Comparison of ENCODE assay signal across 22 cellular contexts in genomic region chr15:29063646-29064045, GRCh38.
"Had no signal": no experiment of that assay in that cellular context is flagged by ENCODE, and none has a peak within 500 bp of the region (broad histone marks: within the 10 kb centered on the region; RNA-seq: fewer than 3 reads in every experiment).

No MANE protein-coding gene starts in this region.

- H3K9me3 ChIP-seq: left lung, pancreas, prostate gland, spleen, uterus had no signal

- H3K27me3 ChIP-seq: left lung, pancreas, spleen, tibial nerve, uterus had no signal

- H3K4me3 ChIP-seq: left lung, lung, pancreas, prostate gland, skin epidermis, spleen, tibial nerve, uterus had no signal

- FAIRE-seq: kidney, pancreas had no signal

- H3K27me3 Mint-ChIP-seq: naive thymus-derived CD8-positive, alpha-beta T cell; stimulated activated naive CD8-positive, alpha-beta T cell treated with anti-CD3 and anti-CD28 coated beads, Interleukin-15, Interleukin-2, amounts not matched to agents 100 ng/mL and 50 ng/mL, for 24 hours; type B pancreatic cell had no signal

- DNase-seq: hippocampal formation; kidney; left colon; left lung; naive thymus-derived CD8-positive, alpha-beta T cell; nucleus accumbens; posterior cingulate gyrus; retina; right cardiac atrium; spleen; stimulated activated CD4-positive, alpha-beta T cell treated with anti-CD3 and anti-CD28 coated beads, Interleukin-4, amount 100 ng/mL, for 24 hours; stimulated activated naive CD4-positive, alpha-beta T cell; uterus had no signal

- H3K4me1 ChIP-seq: left lung, prostate gland, tibial nerve, uterus had no signal

- H3K36me3 Mint-ChIP-seq: stimulated activated effector memory CD8-positive, alpha-beta T cell treated with anti-CD3 and anti-CD28 coated beads, Interleukin-12 subunit alpha, Interleukin-12 subunit beta, amount 100 ng/mL, for 72 hours had no signal

- H3K9me3 Mint-ChIP-seq: naive thymus-derived CD8-positive, alpha-beta T cell; stimulated activated effector memory CD8-positive, alpha-beta T cell treated with anti-CD3 and anti-CD28 coated beads, Interleukin-12 subunit alpha, Interleukin-12 subunit beta, amount 100 ng/mL, for 72 hours; stimulated activated naive CD8-positive, alpha-beta T cell treated with anti-CD3 and anti-CD28 coated beads, Interleukin-15, Interleukin-2, amounts not matched to agents 100 ng/mL and 50 ng/mL, for 24 hours had no signal

- H3K27ac Mint-ChIP-seq: stimulated activated effector memory CD8-positive, alpha-beta T cell treated with anti-CD3 and anti-CD28 coated beads, Interleukin-12 subunit alpha, Interleukin-12 subunit beta, amount 100 ng/mL, for 72 hours; stimulated activated naive CD8-positive, alpha-beta T cell treated with anti-CD3 and anti-CD28 coated beads, Interleukin-15, Interleukin-2, amounts not matched to agents 100 ng/mL and 50 ng/mL, for 24 hours; type B pancreatic cell had no signal

- ATAC-seq: left colon; left lung; naive thymus-derived CD8-positive, alpha-beta T cell; right cardiac atrium; sciatic nerve; stimulated activated effector memory CD8-positive, alpha-beta T cell treated with anti-CD3 and anti-CD28 coated beads, Interleukin-12 subunit alpha, Interleukin-12 subunit beta, amount 100 ng/mL, for 72 hours had no signal

- H3K27ac ChIP-seq: left lung, pancreas, prostate gland, skin epidermis, spleen, tibial nerve, uterus had no signal

- H3K36me3 ChIP-seq: left lung, pancreas, prostate gland, spleen, tibial nerve, uterus had no signal

- H3K4me3 Mint-ChIP-seq: stimulated activated effector memory CD8-positive, alpha-beta T cell treated with anti-CD3 and anti-CD28 coated beads, Interleukin-12 subunit alpha, Interleukin-12 subunit beta, amount 100 ng/mL, for 72 hours; stimulated activated naive CD8-positive, alpha-beta T cell treated with anti-CD3 and anti-CD28 coated beads, Interleukin-15, Interleukin-2, amounts not matched to agents 100 ng/mL and 50 ng/mL, for 24 hours; type B pancreatic cell had no signal

- H3K4me1 Mint-ChIP-seq: stimulated activated effector memory CD8-positive, alpha-beta T cell treated with anti-CD3 and anti-CD28 coated beads, Interleukin-12 subunit alpha, Interleukin-12 subunit beta, amount 100 ng/mL, for 72 hours had no signal
